9 cellular contexts compared by ENCODE assay signal in genomic region chrX:17861496-17862011, GRCh38. TPM values are rescaled to one million over a fixed set of nuclear protein-coding genes. Genes with fewer than 3 reads are reported as not detected.
DNase-seq lines count a peak whose midpoint lies in the region; ATAC-seq, FAIRE-seq and TF ChIP-seq lines count a peak whose summit lies in the region.
"Had no signal": no experiment of that assay in that cellular context is flagged by ENCODE, and none has a peak within 500 bp of the region (broad histone marks: within the 10 kb centered on the region; RNA-seq: fewer than 3 reads in every experiment).

No MANE protein-coding gene starts in this region.

- peaks cover 6% of the 10 kb centered on the region for H3K4me1 Mint-ChIP-seq in activated CD8-positive, alpha-beta T cell treated with anti-CD3 and anti-CD28 coated beads, Interleukin-2, amount 10 ng/mL, durations not matched to agents 7 days and 5 days (ENCODE audit: low read depth)

- H3K9ac ChIP-seq in iPS-15b (ENCODE audit: low read depth, low read length) (no peak overlapping the region), kidney (ENCODE audit: low read length in 2 of 2) (no peak overlapping the region)

- H3K9me3 ChIP-seq in iPS-15b (ENCODE audit: control insufficient read depth, insufficient read depth, low read length) = no peaks in the 10 kb centered on the region
- H3K9me3 ChIP-seq in spleen = no peaks in the 10 kb centered on the region
- H3K9me3 ChIP-seq in kidney (ENCODE audit: control insufficient read depth in 1 of 2, low read length in 2 of 2) = no peaks in the 10 kb centered on the region

- H3K36me3 ChIP-seq in iPS-15b (ENCODE audit: control insufficient read depth, insufficient read depth, low read length) = no peaks in the 10 kb centered on the region
- H3K36me3 ChIP-seq in spleen = no peaks in the 10 kb centered on the region
- H3K36me3 ChIP-seq in kidney (ENCODE audit: control insufficient read depth in 1 of 2, insufficient read depth in 2 of 2, low read length in 2 of 2) = no peaks in the 10 kb centered on the region

- DNase-seq in NCI-H82 (lab: John Stamatoyannopoulos, UW) = peak; percentile 16
- DNase-seq in NCI-H82 treated with DMSO at 0.1 percent for 48 hours (lab: John Stamatoyannopoulos, UW; ENCODE audit: unreplicated experiment) = no peak
- no peak for DNase-seq in activated CD8-positive, alpha-beta T cell treated with anti-CD3 and anti-CD28 coated beads, Interleukin-2, amount 10 ng/mL, durations not matched to agents 7 days and 5 days
- no peak for DNase-seq in spleen
- DNase-seq in mucosa of gallbladder (ENCODE audit: low spot score) = no peak
- no peak for DNase-seq in foreskin keratinocyte
- DNase-seq in kidney = no peak

- no peak for ATAC-seq in activated CD8-positive, alpha-beta T cell treated with anti-CD3 and anti-CD28 coated beads, Interleukin-2, amount 10 ng/mL, durations not matched to agents 7 days and 5 days
- no peak for ATAC-seq in foreskin keratinocyte

- no peak for TF ChIP-seq CTCF in spleen (IDR thresholded peaks at IDR 0.05 in 8 of 11, conservative IDR thresholded peaks at IDR 0.05 in 3 of 11)
- TF ChIP-seq CTCF in foreskin keratinocyte (conservative IDR thresholded peaks at IDR 0.05) = no peak
- no peak for TF ChIP-seq CTCF in kidney (IDR thresholded peaks at IDR 0.05; ENCODE audit: borderline replicate concordance, extremely low read depth, insufficient read depth)

- no peaks in the 10 kb centered on the region for H3K9me3 Mint-ChIP-seq in activated CD8-positive, alpha-beta T cell treated with anti-CD3 and anti-CD28 coated beads, Interleukin-2, amount 10 ng/mL, durations not matched to agents 7 days and 5 days (ENCODE audit: insufficient read depth)

- H3K4me1 ChIP-seq in iPS-15b (ENCODE audit: control insufficient read depth, insufficient read depth, low read length) = peaks cover 7% of the 10 kb centered on the region
- H3K4me1 ChIP-seq in spleen = peaks cover 0 to 7% (median 2%) of the 10 kb centered on the region in 6 donors
- H3K4me1 ChIP-seq in foreskin keratinocyte = no peaks in the 10 kb centered on the region
- H3K4me1 ChIP-seq in kidney (ENCODE audit: control insufficient read depth in 1 of 2, insufficient read depth in 1 of 2, low read depth in 1 of 2, low read length in 2 of 2) = no peaks in the 10 kb centered on the region

- H3K27me3 ChIP-seq in iPS-15b (ENCODE audit: control insufficient read depth, insufficient read depth, low read length) = peaks cover 84% of the 10 kb centered on the region
- peaks cover 0 to 54% (median 16%) of the 10 kb centered on the region in 7 donors for H3K27me3 ChIP-seq in spleen (replicated peaks in 1 of 7)
- peaks cover 62% of the 10 kb centered on the region for H3K27me3 ChIP-seq in foreskin keratinocyte

- H3K36me3 Mint-ChIP-seq in activated CD8-positive, alpha-beta T cell treated with anti-CD3 and anti-CD28 coated beads, Interleukin-2, amount 10 ng/mL, durations not matched to agents 7 days and 5 days (ENCODE audit: low read depth) = no peaks in the 10 kb centered on the region

- peaks cover 52% of the 10 kb centered on the region for H3K27me3 Mint-ChIP-seq in activated CD8-positive, alpha-beta T cell treated with anti-CD3 and anti-CD28 coated beads, Interleukin-2, amount 10 ng/mL, durations not matched to agents 7 days and 5 days (ENCODE audit: low read depth)

- H3K27ac ChIP-seq in spleen (no peak overlapping the region), foreskin keratinocyte (no peak overlapping the region), kidney (ENCODE audit: low read depth in 2 of 2, low read length in 2 of 2) (no peak overlapping the region)

- CTCF ChIA-PET in activated CD8-positive, alpha-beta T cell treated with anti-CD3 and anti-CD28 coated beads, Interleukin-2, amount 10 ng/mL, durations not matched to agents 7 days and 5 days (lab: Charles Lee) = no interaction called here

- H3K4me3 ChIP-seq in iPS-15b (ENCODE audit: low read depth, low read length) = peak overlapping the region; percentile 33
- peak overlapping the region in 5 of 8 donors; percentile 20 to 67 (median 39) for H3K4me3 ChIP-seq in spleen
- no peak overlapping the region for H3K4me3 ChIP-seq in kidney (ENCODE audit: low read length in 2 of 2)

- TF ChIP-seq POLR2A in spleen (IDR thresholded peaks at IDR 0.05) = no peak

- POLR2A ChIA-PET in activated CD8-positive, alpha-beta T cell treated with anti-CD3 and anti-CD28 coated beads, Interleukin-2, amount 10 ng/mL, durations not matched to agents 7 days and 5 days (lab: Charles Lee) = no interaction called here

- H3K4me3 Mint-ChIP-seq in activated CD8-positive, alpha-beta T cell treated with anti-CD3 and anti-CD28 coated beads, Interleukin-2, amount 10 ng/mL, durations not matched to agents 7 days and 5 days = peak overlapping the region; percentile 22

- no peak for FAIRE-seq in kidney (lab: Jason Lieb, UNC)

- H3K27ac Mint-ChIP-seq in activated CD8-positive, alpha-beta T cell treated with anti-CD3 and anti-CD28 coated beads, Interleukin-2, amount 10 ng/mL, durations not matched to agents 7 days and 5 days = no peak overlapping the region

- intact Hi-C loops in spleen (cut with DNase I; ENCODE audit: low total_unique reads) (no loop called here), kidney (cut with DNase I) (no loop called here)

- 4 to 55% (median 10%) methylated on average over 12 to 15 of the region's 15 CpGs for WGBS in spleen, 5 donors

RNA-seq across cellular contexts. Expression of gene RAI2, which starts 0.5 kb away (rescaled TPM):
- not detected for total RNA-seq in activated CD8-positive, alpha-beta T cell treated with anti-CD3 and anti-CD28 coated beads, Interleukin-2, amount 10 ng/mL, durations not matched to agents 7 days and 5 days
- total RNA-seq in spleen (1 to 10 TPM; 2.2 to 5.0 (median 3.9) TPM), mucosa of gallbladder (45.7 TPM), foreskin keratinocyte (not detected in 2 replicates), kidney (43.1 TPM)
- polyA plus RNA-seq in spleen (1 to 10 TPM; 4.0 to 6.3 (median 4.2) TPM), foreskin keratinocyte (not detected in 2 replicates), kidney (ENCODE audit: insufficient read depth, low read depth, low replicate concordance) (18.3 TPM)
- total RNA-seq: A172 had no signal

Comparison
In these comparisons a context has a peak if more than half of its experiments do, and no peak if none do; other contexts are left out.
1. H3K4me3 ChIP-seq: peak in iPS-15b (single experiment) and spleen (5 of 8); none in kidney (0 of 2).